Comparison of ENCODE assay signal across 1 cellular context in the genomic region with DNA sequence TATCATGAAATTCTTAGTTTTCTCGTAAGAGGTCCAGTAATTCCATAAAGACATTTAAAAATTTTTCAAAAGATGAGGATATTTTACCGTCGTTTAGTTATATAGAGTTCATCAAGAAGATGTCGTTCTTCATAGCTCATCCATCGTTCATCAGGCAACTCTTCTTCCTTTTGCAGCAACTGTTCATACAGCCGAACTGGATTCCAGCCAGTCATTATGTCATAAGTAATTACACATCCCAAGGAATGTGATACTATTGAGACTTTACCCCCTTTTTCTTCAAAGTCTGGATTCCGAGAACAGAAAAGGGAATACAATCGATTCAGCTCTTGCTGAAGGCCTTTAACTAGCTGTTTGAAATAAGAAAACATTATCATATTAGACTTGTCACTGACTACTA.
TF ChIP-seq lines count a peak whose summit lies in the region.

No MANE protein-coding gene starts in this region.

TF ChIP-seq in WTC11, 78 proteins besides CTCF, POLR2A, EP300 and RAD21 (continued from another document):
- TF ChIP-seq, protein P1, sequence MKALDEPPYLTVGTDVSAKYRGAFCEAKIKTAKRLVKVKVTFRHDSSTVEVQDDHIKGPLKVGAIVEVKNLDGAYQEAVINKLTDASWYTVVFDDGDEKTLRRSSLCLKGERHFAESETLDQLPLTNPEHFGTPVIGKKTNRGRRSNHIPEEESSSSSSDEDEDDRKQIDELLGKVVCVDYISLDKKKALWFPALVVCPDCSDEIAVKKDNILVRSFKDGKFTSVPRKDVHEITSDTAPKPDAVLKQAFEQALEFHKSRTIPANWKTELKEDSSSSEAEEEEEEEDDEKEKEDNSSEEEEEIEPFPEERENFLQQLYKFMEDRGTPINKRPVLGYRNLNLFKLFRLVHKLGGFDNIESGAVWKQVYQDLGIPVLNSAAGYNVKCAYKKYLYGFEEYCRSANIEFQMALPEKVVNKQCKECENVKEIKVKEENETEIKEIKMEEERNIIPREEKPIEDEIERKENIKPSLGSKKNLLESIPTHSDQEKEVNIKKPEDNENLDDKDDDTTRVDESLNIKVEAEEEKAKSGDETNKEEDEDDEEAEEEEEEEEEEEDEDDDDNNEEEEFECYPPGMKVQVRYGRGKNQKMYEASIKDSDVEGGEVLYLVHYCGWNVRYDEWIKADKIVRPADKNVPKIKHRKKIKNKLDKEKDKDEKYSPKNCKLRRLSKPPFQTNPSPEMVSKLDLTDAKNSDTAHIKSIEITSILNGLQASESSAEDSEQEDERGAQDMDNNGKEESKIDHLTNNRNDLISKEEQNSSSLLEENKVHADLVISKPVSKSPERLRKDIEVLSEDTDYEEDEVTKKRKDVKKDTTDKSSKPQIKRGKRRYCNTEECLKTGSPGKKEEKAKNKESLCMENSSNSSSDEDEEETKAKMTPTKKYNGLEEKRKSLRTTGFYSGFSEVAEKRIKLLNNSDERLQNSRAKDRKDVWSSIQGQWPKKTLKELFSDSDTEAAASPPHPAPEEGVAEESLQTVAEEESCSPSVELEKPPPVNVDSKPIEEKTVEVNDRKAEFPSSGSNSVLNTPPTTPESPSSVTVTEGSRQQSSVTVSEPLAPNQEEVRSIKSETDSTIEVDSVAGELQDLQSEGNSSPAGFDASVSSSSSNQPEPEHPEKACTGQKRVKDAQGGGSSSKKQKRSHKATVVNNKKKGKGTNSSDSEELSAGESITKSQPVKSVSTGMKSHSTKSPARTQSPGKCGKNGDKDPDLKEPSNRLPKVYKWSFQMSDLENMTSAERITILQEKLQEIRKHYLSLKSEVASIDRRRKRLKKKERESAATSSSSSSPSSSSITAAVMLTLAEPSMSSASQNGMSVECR (CRISPR knock-in tag; IDR thresholded peaks at IDR 0.05; ENCODE audit: borderline replicate concordance): no peak
- TF ChIP-seq ZNF532 (CRISPR knock-in tag; IDR thresholded peaks at IDR 0.05; ENCODE audit: borderline replicate concordance): no peak
- TF ChIP-seq JAZF1 (CRISPR knock-in tag; IDR thresholded peaks at IDR 0.05): no peak
- no peak for TF ChIP-seq ERG (CRISPR knock-in tag; IDR thresholded peaks at IDR 0.05)
- no peak for TF ChIP-seq SP1 (CRISPR knock-in tag; conservative IDR thresholded peaks at IDR 0.05)
- no peak for TF ChIP-seq TCF7 (CRISPR knock-in tag; IDR thresholded peaks at IDR 0.05; ENCODE audit: low read depth)
- no peak for TF ChIP-seq ATF1 (CRISPR knock-in tag; IDR thresholded peaks at IDR 0.05)
TF ChIP-seq in WTC11: peak in this region for 0.
